In genomic region chr2:191501390-191502168, GRCh38 we compare ENCODE assay signal across 8 cellular contexts.
A peak's percentile ranks its signal among the peaks of the same experiment; 100 is the strongest.
DNase-seq lines count a peak whose midpoint lies in the region; ATAC-seq, FAIRE-seq and TF ChIP-seq lines count a peak whose summit lies in the region.

No MANE protein-coding gene starts in this region.

- no peak overlapping the region for H3K4me3 ChIP-seq in tibial artery

- no peaks in the 10 kb centered on the region for H3K36me3 ChIP-seq in tibial artery

- FAIRE-seq in islet of Langerhans (lab: Jason Lieb, UNC), result peak; percentile 99

- DNase-seq in NCI-H1436 (lab: John Stamatoyannopoulos, UW), result peak; percentile 1
- no peak for DNase-seq in NCI-H1436 treated with DMSO at 0.1 percent for 48 hours (lab: John Stamatoyannopoulos, UW)
- DNase-seq in amniotic stem cell (lab: John Stamatoyannopoulos, UW), result peak; percentile 39
- no peak for DNase-seq in tibial artery
- DNase-seq in ecto neural progenitor cell (ENCODE audit: low spot score), result no peak
- DNase-seq in ureter (ENCODE audit: low spot score), result no peak

- no peak overlapping the region for H3K27ac ChIP-seq in tibial artery

- ATAC-seq in HG03469 (IDR thresholded peaks at IDR 0.05; ENCODE audit: unreplicated experiment), result no peak

- no peaks in the 10 kb centered on the region for H3K27me3 ChIP-seq in tibial artery

- H3K9me3 ChIP-seq in tibial artery, result no peaks in the 10 kb centered on the region

- TF ChIP-seq CTCF in tibial artery (IDR thresholded peaks at IDR 0.05), result peak; percentile 74

- peaks cover 0 to 21% (median 14%) of the 10 kb centered on the region in 4 donors for H3K4me1 ChIP-seq in tibial artery

- intact Hi-C loops in tibial artery (cut with DNase I; ENCODE audit: low total_unique reads), result loop anchor here (2.0 to 5.0 kb wide), 3 partner anchors 269 to 335 kb away; no protein-coding TSS in a partner anchor

Comparison
In these comparisons a context has a peak if more than half of its experiments do, and no peak if none do; other contexts are left out.
1. DNase-seq: peak in NCI-H1436 (single experiment) and amniotic stem cell (single experiment); none in NCI-H1436 treated with DMSO at 0.1 percent for 48 hours (single experiment), tibial artery (0 of 2), ecto neural progenitor cell (single experiment) and ureter (single experiment).